ENCODE assay signal across 23 cellular contexts in genomic region chr6:149329529-149329928, GRCh38. TPM values are rescaled to one million over a fixed set of nuclear protein-coding genes. Genes with fewer than 3 reads are reported as not detected.
DNase-seq lines count a peak whose midpoint lies in the region; ATAC-seq and TF ChIP-seq lines count a peak whose summit lies in the region.
"Had no signal": no experiment of that assay in that cellular context is flagged by ENCODE, and none has a peak within 500 bp of the region (broad histone marks: within the 10 kb centered on the region; RNA-seq: fewer than 3 reads in every experiment).

No MANE protein-coding gene starts in this region.

- H3K4me1 Mint-ChIP-seq in activated naive CD4-positive, alpha-beta T cell treated with anti-CD3 and anti-CD28 coated beads for 36 hours (ENCODE audit: low read depth) = peaks cover 87% of the 10 kb centered on the region
- peaks cover 92% of the 10 kb centered on the region for H3K4me1 Mint-ChIP-seq in activated naive CD8-positive, alpha-beta T cell (ENCODE audit: low read depth)
- peaks cover 71% of the 10 kb centered on the region for H3K4me1 Mint-ChIP-seq in stimulated activated effector memory CD8-positive, alpha-beta T cell treated with anti-CD3 and anti-CD28 coated beads, Interleukin-12 subunit alpha, Interleukin-12 subunit beta, amount 100 ng/mL, for 72 hours
- peaks cover 53% of the 10 kb centered on the region for H3K4me1 Mint-ChIP-seq in endothelial cell (ENCODE audit: unreplicated experiment)

- no peak for DNase-seq in activated naive CD4-positive, alpha-beta T cell treated with anti-CD3 and anti-CD28 coated beads for 36 hours
- no peak for DNase-seq in activated naive CD4-positive, alpha-beta T cell (lab: John Stamatoyannopoulos, UW)
- DNase-seq in stimulated activated effector memory CD8-positive, alpha-beta T cell treated with anti-CD3 and anti-CD28 coated beads, Interleukin-12 subunit alpha, Interleukin-12 subunit beta, amount 100 ng/mL, for 72 hours (ENCODE audit: low spot score in 2 of 2) = no peak
- no peak for DNase-seq in endothelial cell (ENCODE audit: low spot score)
- DNase-seq: activated gamma-delta T cell treated with Interleukin-2 at 50 U/mL for 16 hours; central memory CD4-positive, alpha-beta T cell; heart left ventricle; KBM-7; left colon; mesenchymal stem cell; naive B cell; NCI-H1694 treated with DMSO at 0.1 percent for 48 hours; NCI-H526 treated with DMSO at 0.1 percent for 48 hours; ovary had no signal

- no peak overlapping the region for H3K27ac ChIP-seq in HEK293 (ENCODE audit: extremely low read depth, low read depth, low read length)
- H3K27ac ChIP-seq: epithelial cell of prostate, heart left ventricle, ovary, right atrium auricular region, SJSA1, VCaP had no signal

- H3K27me3 Mint-ChIP-seq in activated naive CD4-positive, alpha-beta T cell treated with anti-CD3 and anti-CD28 coated beads for 36 hours (ENCODE audit: low read depth) = no peaks in the 10 kb centered on the region
- no peaks in the 10 kb centered on the region for H3K27me3 Mint-ChIP-seq in activated naive CD8-positive, alpha-beta T cell
- no peaks in the 10 kb centered on the region for H3K27me3 Mint-ChIP-seq in endothelial cell (ENCODE audit: unreplicated experiment)
- H3K27me3 Mint-ChIP-seq: naive B cell had no signal

- POLR2A ChIA-PET in HEK293 (lab: Yijun Ruan, JAX) = interaction anchor here (0.5 kb wide), 1 partner anchor 16 kb away, joined by 3 read pairs; no protein-coding TSS in a partner anchor

- intact Hi-C loops in activated naive CD4-positive, alpha-beta T cell treated with anti-CD3 and anti-CD28 coated beads for 36 hours (cut with micrococcal nuclease) = loop anchor here (1.0 kb wide), 1 partner anchor 8 kb away; no protein-coding TSS in a partner anchor

- no peaks in the 10 kb centered on the region for H3K36me3 Mint-ChIP-seq in activated naive CD4-positive, alpha-beta T cell treated with anti-CD3 and anti-CD28 coated beads for 36 hours (ENCODE audit: low read depth)
- peaks cover 5% of the 10 kb centered on the region for H3K36me3 Mint-ChIP-seq in activated naive CD8-positive, alpha-beta T cell
- peaks cover 64% of the 10 kb centered on the region for H3K36me3 Mint-ChIP-seq in stimulated activated effector memory CD8-positive, alpha-beta T cell treated with anti-CD3 and anti-CD28 coated beads, Interleukin-12 subunit alpha, Interleukin-12 subunit beta, amount 100 ng/mL, for 72 hours
- no peaks in the 10 kb centered on the region for H3K36me3 Mint-ChIP-seq in endothelial cell (ENCODE audit: low read depth, unreplicated experiment)
- H3K36me3 Mint-ChIP-seq: naive B cell had no signal

- CTCF ChIA-PET in activated naive CD4-positive, alpha-beta T cell treated with anti-CD3 and anti-CD28 coated beads for 36 hours (lab: Charles Lee) = no interaction called here
- CTCF ChIA-PET in HEK293 (lab: Yijun Ruan, JAX) = no interaction called here

- peaks cover 18% of the 10 kb centered on the region for H3K4me1 ChIP-seq in HEK293 (ENCODE audit: control insufficient read depth, insufficient read depth, low read length)

- TF ChIP-seq CTCF in HEK293 (tag by site-specific recombination; IDR thresholded peaks at IDR 0.05) (no peak), endothelial cell (IDR thresholded peaks at IDR 0.05; ENCODE audit: unreplicated experiment) (no peak)

- no peaks in the 10 kb centered on the region for H3K9me3 Mint-ChIP-seq in activated naive CD4-positive, alpha-beta T cell treated with anti-CD3 and anti-CD28 coated beads for 36 hours
- H3K9me3 Mint-ChIP-seq in activated naive CD8-positive, alpha-beta T cell (ENCODE audit: low read depth) = no peaks in the 10 kb centered on the region
- H3K9me3 Mint-ChIP-seq in stimulated activated effector memory CD8-positive, alpha-beta T cell treated with anti-CD3 and anti-CD28 coated beads, Interleukin-12 subunit alpha, Interleukin-12 subunit beta, amount 100 ng/mL, for 72 hours = no peaks in the 10 kb centered on the region
- no peaks in the 10 kb centered on the region for H3K9me3 Mint-ChIP-seq in endothelial cell (ENCODE audit: unreplicated experiment)
- H3K9me3 Mint-ChIP-seq: CD14-positive monocyte, naive B cell had no signal

- no peaks in the 10 kb centered on the region for H3K36me3 ChIP-seq in HEK293 (ENCODE audit: control insufficient read depth in 2 of 2, insufficient read depth in 1 of 2, low read length in 2 of 2)
- H3K36me3 ChIP-seq: HAP-1, heart left ventricle, ovary, right atrium auricular region had no signal

- ATAC-seq in stimulated activated effector memory CD8-positive, alpha-beta T cell treated with anti-CD3 and anti-CD28 coated beads, Interleukin-12 subunit alpha, Interleukin-12 subunit beta, amount 100 ng/mL, for 72 hours = peak; percentile 48
- no peak for ATAC-seq in GM19397 (IDR thresholded peaks at IDR 0.05; ENCODE audit: unreplicated experiment)
- ATAC-seq: heart left ventricle, left colon had no signal

- no peaks in the 10 kb centered on the region for H3K9me3 ChIP-seq in HEK293 (ENCODE audit: control insufficient read depth, insufficient read depth, low read depth, low read length)
- H3K9me3 ChIP-seq: HAP-1, heart left ventricle, ovary, right atrium auricular region, SJSA1 had no signal

- no peak overlapping the region for H3K4me3 Mint-ChIP-seq in activated naive CD4-positive, alpha-beta T cell treated with anti-CD3 and anti-CD28 coated beads for 36 hours
- peak overlapping the region; percentile 53 for H3K4me3 Mint-ChIP-seq in activated naive CD8-positive, alpha-beta T cell
- peak overlapping the region; percentile 57 for H3K4me3 Mint-ChIP-seq in stimulated activated effector memory CD8-positive, alpha-beta T cell treated with anti-CD3 and anti-CD28 coated beads, Interleukin-12 subunit alpha, Interleukin-12 subunit beta, amount 100 ng/mL, for 72 hours
- H3K4me3 Mint-ChIP-seq in endothelial cell (ENCODE audit: unreplicated experiment) = no peak overlapping the region
- H3K4me3 Mint-ChIP-seq: CD14-positive monocyte had no signal

- no peak overlapping the region for H3K4me3 ChIP-seq in HEK293 (ENCODE audit: low read depth, low read length)
- H3K4me3 ChIP-seq: HAP-1, heart left ventricle, ovary, right atrium auricular region, SJSA1 had no signal

- H3K27ac Mint-ChIP-seq in activated naive CD4-positive, alpha-beta T cell treated with anti-CD3 and anti-CD28 coated beads for 36 hours = peak overlapping the region; percentile 68
- H3K27ac Mint-ChIP-seq in activated naive CD8-positive, alpha-beta T cell = peak overlapping the region; percentile 77
- no peak overlapping the region for H3K27ac Mint-ChIP-seq in stimulated activated effector memory CD8-positive, alpha-beta T cell treated with anti-CD3 and anti-CD28 coated beads, Interleukin-12 subunit alpha, Interleukin-12 subunit beta, amount 100 ng/mL, for 72 hours
- no peak overlapping the region for H3K27ac Mint-ChIP-seq in endothelial cell (ENCODE audit: unreplicated experiment)
- H3K27ac Mint-ChIP-seq: naive B cell had no signal

TF ChIP-seq in HEK293, 187 proteins besides CTCF, POLR2A, EP300 and RAD21 (continues in another document):
- TF ChIP-seq ZNF624 (tag by site-specific recombination; IDR thresholded peaks at IDR 0.05) = no peak
- TF ChIP-seq ZNF148 (tag by site-specific recombination; IDR thresholded peaks at IDR 0.05; ENCODE audit: borderline replicate concordance) = no peak
- TF ChIP-seq ZIC2 (tag by site-specific recombination; IDR thresholded peaks at IDR 0.05) = 0 out of 2 replicates have a peak, but pooled peaks have one; percentile 17
- TF ChIP-seq ZNF362 (tag by site-specific recombination; IDR thresholded peaks at IDR 0.05) = no peak
- TF ChIP-seq ZSCAN23 (tag by site-specific recombination; IDR thresholded peaks at IDR 0.05) = no peak
- no peak for TF ChIP-seq ZNF596 (tag by site-specific recombination; IDR thresholded peaks at IDR 0.05)
- no peak for TF ChIP-seq KLF10 (tag by site-specific recombination; IDR thresholded peaks at IDR 0.05)

RNA-seq across cellular contexts. Expression of gene TAB2, which starts 12.0 kb away (rescaled TPM):
- 10 to 100 TPM; 62.1 to 66.7 TPM for total RNA-seq in activated naive CD4-positive, alpha-beta T cell treated with anti-CD3 and anti-CD28 coated beads for 36 hours
- total RNA-seq in endothelial cell (ENCODE audit: unreplicated experiment) = 105 TPM

Comparison
In these comparisons a context has a peak if more than half of its experiments do, and no peak if none do; other contexts are left out.
1. H3K27ac Mint-ChIP-seq: peak in activated naive CD4-positive, alpha-beta T cell treated with anti-CD3 and anti-CD28 coated beads for 36 hours (single experiment) and activated naive CD8-positive, alpha-beta T cell (single experiment); none in stimulated activated effector memory CD8-positive, alpha-beta T cell treated with anti-CD3 and anti-CD28 coated beads, Interleukin-12 subunit alpha, Interleukin-12 subunit beta, amount 100 ng/mL, for 72 hours (single experiment) and endothelial cell (single experiment).
2. H3K4me3 Mint-ChIP-seq: peak in activated naive CD8-positive, alpha-beta T cell (single experiment) and stimulated activated effector memory CD8-positive, alpha-beta T cell treated with anti-CD3 and anti-CD28 coated beads, Interleukin-12 subunit alpha, Interleukin-12 subunit beta, amount 100 ng/mL, for 72 hours (single experiment); none in activated naive CD4-positive, alpha-beta T cell treated with anti-CD3 and anti-CD28 coated beads for 36 hours (single experiment) and endothelial cell (single experiment).